ENCODE assay signal across 9 cellular contexts in genomic region chr12:68675098-68675842, GRCh38. TPM values are rescaled to one million over a fixed set of nuclear protein-coding genes. Genes with fewer than 3 reads are reported as not detected.
DNase-seq lines count a peak whose midpoint lies in the region; ATAC-seq, FAIRE-seq and TF ChIP-seq lines count a peak whose summit lies in the region.
"Had no signal": no experiment of that assay in that cellular context is flagged by ENCODE, and none has a peak within 500 bp of the region (broad histone marks: within the 10 kb centered on the region; RNA-seq: fewer than 3 reads in every experiment).

No MANE protein-coding gene starts in this region.

- POLR2A ChIA-PET in activated CD4-positive, alpha-beta T cell treated with anti-CD3 and anti-CD28 coated beads for 36 hours (lab: Charles Lee): no interaction called here

- no peak for TF ChIP-seq POLR2A in GM12892 (IDR thresholded peaks at IDR 0.05; ENCODE audit: low read depth, low read length)

- DNase-seq in GM12892 (ENCODE audit: insufficient read length): no peak
- peak; percentile 73 for DNase-seq in activated CD4-positive, alpha-beta T cell treated with anti-CD3 and anti-CD28 coated beads for 36 hours
- peak; percentile 13 for DNase-seq in dedifferentiated amniotic fluid mesenchymal stem cell (ENCODE audit: extremely low spot score)
- peak; percentile 40 for DNase-seq in stimulated activated CD4-positive, alpha-beta T cell treated with anti-CD3 and anti-CD28 coated beads, Interleukin-4, amount 100 ng/mL, for 24 hours
- no peak for DNase-seq in NCI-H1436 (lab: John Stamatoyannopoulos, UW)
- DNase-seq in amygdala (lab: John Stamatoyannopoulos, UW): no peak
- DNase-seq in NCI-H187 (lab: John Stamatoyannopoulos, UW): no peak
- DNase-seq in NCI-H146 (lab: John Stamatoyannopoulos, UW): no peak

- H3K9me3 Mint-ChIP-seq in activated CD4-positive, alpha-beta T cell treated with anti-CD3 and anti-CD28 coated beads for 36 hours (ENCODE audit: low read depth): no peaks in the 10 kb centered on the region
- H3K9me3 Mint-ChIP-seq: neural crest cell had no signal

- no peaks in the 10 kb centered on the region for H3K36me3 Mint-ChIP-seq in activated CD4-positive, alpha-beta T cell treated with anti-CD3 and anti-CD28 coated beads for 36 hours (ENCODE audit: low read depth)

- CTCF ChIA-PET in activated CD4-positive, alpha-beta T cell treated with anti-CD3 and anti-CD28 coated beads for 36 hours (lab: Charles Lee): interaction anchor here (1.0 kb wide), 1 partner anchor 10 kb away, joined by 4 read pairs; no protein-coding TSS in a partner anchor

- peaks cover 48% of the 10 kb centered on the region for H3K4me1 Mint-ChIP-seq in activated CD4-positive, alpha-beta T cell treated with anti-CD3 and anti-CD28 coated beads for 36 hours

- peak overlapping the region; percentile 41 for H3K4me3 Mint-ChIP-seq in activated CD4-positive, alpha-beta T cell treated with anti-CD3 and anti-CD28 coated beads for 36 hours
- H3K4me3 Mint-ChIP-seq: neural crest cell had no signal

- peak; percentile 78 for ATAC-seq in activated CD4-positive, alpha-beta T cell treated with anti-CD3 and anti-CD28 coated beads for 36 hours

- H3K27me3 Mint-ChIP-seq in activated CD4-positive, alpha-beta T cell treated with anti-CD3 and anti-CD28 coated beads for 36 hours: no peaks in the 10 kb centered on the region

- FAIRE-seq in GM12892 (lab: Jason Lieb, UNC): peak; percentile 17

- intact Hi-C loops in activated CD4-positive, alpha-beta T cell treated with anti-CD3 and anti-CD28 coated beads for 36 hours (cut with DNase I, micrococcal nuclease): loop anchor here in 1 of 2 experiments (1.0 kb wide), 1 partner anchor 11 kb away; the partner anchor contains the start of gene NUP107

- peak overlapping the region; percentile 89 for H3K27ac Mint-ChIP-seq in activated CD4-positive, alpha-beta T cell treated with anti-CD3 and anti-CD28 coated beads for 36 hours

RNA-seq across cellular contexts. Expression of gene NUP107, which starts 11.5 kb away (rescaled TPM):
- polyA plus RNA-seq in GM12892 (2012; ENCODE audit: missing spikeins): 66.4 TPM
- 100 to 1,000 TPM; 136 to 142 TPM for total RNA-seq in activated CD4-positive, alpha-beta T cell treated with anti-CD3 and anti-CD28 coated beads for 36 hours

Comparison
In these comparisons a context has a peak if more than half of its experiments do, and no peak if none do; other contexts are left out.
1. DNase-seq: peak in activated CD4-positive, alpha-beta T cell treated with anti-CD3 and anti-CD28 coated beads for 36 hours (single experiment), dedifferentiated amniotic fluid mesenchymal stem cell (single experiment) and stimulated activated CD4-positive, alpha-beta T cell treated with anti-CD3 and anti-CD28 coated beads, Interleukin-4, amount 100 ng/mL, for 24 hours (single experiment); none in GM12892 (single experiment), NCI-H1436 (single experiment), amygdala (0 of 56), NCI-H187 (0 of 2) and NCI-H146 (single experiment).